In genomic region chr11:111878385-111878765, GRCh38 we compare ENCODE assay signal across 7 cellular contexts. TPM values are rescaled to one million over a fixed set of nuclear protein-coding genes. Genes with fewer than 3 reads are reported as not detected.
DNase-seq lines count a peak whose midpoint lies in the region; ATAC-seq and TF ChIP-seq lines count a peak whose summit lies in the region.
"Had no signal": no experiment of that assay in that cellular context is flagged by ENCODE, and none has a peak within 500 bp of the region (broad histone marks: within the 10 kb centered on the region; RNA-seq: fewer than 3 reads in every experiment).

No MANE protein-coding gene starts in this region.

- no peaks in the 10 kb centered on the region for H3K9me3 ChIP-seq in mammary epithelial cell (replicated peaks; ENCODE audit: insufficient read depth, low read length)
- H3K9me3 ChIP-seq in neuronal stem cell (replicated peaks in 1 of 2; ENCODE audit: control insufficient read depth in 2 of 2, insufficient read depth in 1 of 2, low read depth in 1 of 2, low read length in 2 of 2): no peaks in the 10 kb centered on the region

- in situ Hi-C loops in mammary epithelial cell (cut with MboI; ENCODE audit: low sequenced_read_pairs in 2 of 2): loop anchor here (5.0 to 10.0 kb wide), 4 partner anchors 34 to 196 kb away; partner anchors contain the start of genes CRYAB (in 1 of the 2), HSPB2 (in 1 of the 2), NKAPD1 (in 1 of the 2) and PIH1D2 (in 1 of the 2)

- no peak overlapping the region for H3K23ac ChIP-seq in neuronal stem cell (ENCODE audit: low read depth, low read length, poor library complexity)

- no peak overlapping the region for H3K14ac ChIP-seq in neuronal stem cell (ENCODE audit: low read length)

- TF ChIP-seq CTCF in mammary epithelial cell (conservative IDR thresholded peaks at IDR 0.05 in 1 of 2, IDR thresholded peaks at IDR 0.05 in 1 of 2; ENCODE audit: extremely low read depth in 1 of 2, insufficient read depth in 1 of 2, low read depth in 1 of 2, low read length in 2 of 2): peak; percentile 5 to 24

- peak; percentile 6 for ATAC-seq in GM18861 (IDR thresholded peaks at IDR 0.05; ENCODE audit: unreplicated experiment)
- peak; percentile 3 for ATAC-seq in HG03439 (IDR thresholded peaks at IDR 0.05; ENCODE audit: unreplicated experiment)

- no peak overlapping the region for H3K18ac ChIP-seq in neuronal stem cell (ENCODE audit: low read length)

- dilution Hi-C loops in mammary epithelial cell (cut with HindIII; ENCODE audit: low sequenced_read_pairs): loop anchor here (5.0 kb wide), 1 partner anchor 49 kb away; no protein-coding TSS in a partner anchor

- TSS peak; percentile 44 for BruUV-seq in mammary epithelial cell (replicated peaks; lab: Mats Ljungman, UMichigan)

- H3K27ac ChIP-seq in mammary epithelial cell (ENCODE audit: insufficient read depth, low read depth, low read length) (peak overlapping the region; percentile 99), neuronal stem cell (replicated peaks; ENCODE audit: low read length) (peak overlapping the region; percentile 85)

- H4K91ac ChIP-seq in neuronal stem cell (ENCODE audit: low read depth, low read length, poor library complexity): no peak overlapping the region

- no peaks in the 10 kb centered on the region for H4K20me1 ChIP-seq in mammary epithelial cell (ENCODE audit: insufficient read depth, low read length)

- H4K8ac ChIP-seq in neuronal stem cell (ENCODE audit: low read depth, low read length): no peak overlapping the region

- H3K4ac ChIP-seq in neuronal stem cell (ENCODE audit: low read length): no peak overlapping the region

- peaks cover 4% of the 10 kb centered on the region for H3K79me2 ChIP-seq in mammary epithelial cell (ENCODE audit: insufficient read depth, low read length)

- no peaks in the 10 kb centered on the region for H3K79me1 ChIP-seq in neuronal stem cell (ENCODE audit: low read depth, low read length)

- 3% methylated on average over 8 of the region's 10 CpGs for WGBS in mammary epithelial cell (ENCODE audit: low coverage, missing lambda C conversion rate)
- no CpG with 5 or more reads among the region's 10 CpGs for WGBS in neuronal stem cell (ENCODE audit: extremely low coverage in 2 of 2, insufficient read length in 2 of 2, insufficient replicate concordance in 1 of 2), 2 donors

- no peak overlapping the region for H2AK5ac ChIP-seq in neuronal stem cell (ENCODE audit: low read depth, low read length)

- H2BK15ac ChIP-seq in neuronal stem cell (ENCODE audit: low read length): no peak overlapping the region

- intact Hi-C loops in mammary epithelial cell (cut with micrococcal nuclease): loop anchor here (2.0 kb wide), 2 partner anchors 32 to 208 kb away; partner anchors contain the start of genes CRYAB, SDHD and TIMM8B

- peak overlapping the region; percentile 69 to 91 (median 73) for H3K4me3 ChIP-seq in mammary epithelial cell (replicated peaks in 1 of 3; ENCODE audit: insufficient read depth in 1 of 3, low read depth in 2 of 3, low read length in 3 of 3)
- peak overlapping the region; percentile 98 to 99 for H3K4me3 ChIP-seq in neuronal stem cell (ENCODE audit: low read length in 2 of 2)

- DNase-seq in mammary epithelial cell (no peak), neuronal stem cell (ENCODE audit: low spot score) (no peak), NCI-H226 (no peak), NCI-H1930 (lab: John Stamatoyannopoulos, UW) (no peak)

- H2AFZ ChIP-seq in mammary epithelial cell (ENCODE audit: low read depth, low read length) (peak overlapping the region; percentile 99), neuronal stem cell (ENCODE audit: low read length) (peak overlapping the region; percentile 99)

- CTCF ChIA-PET in mammary epithelial cell (lab: Charles Lee; ENCODE audit: low non-redundant PET): no interaction called here

- no peaks in the 10 kb centered on the region for H3K36me3 ChIP-seq in mammary epithelial cell (ENCODE audit: insufficient read depth, low read length)
- peaks cover 0 to 7% of the 10 kb centered on the region in 2 donors for H3K36me3 ChIP-seq in neuronal stem cell (replicated peaks in 1 of 2; ENCODE audit: control insufficient read depth in 2 of 2, insufficient read depth in 2 of 2, low read length in 2 of 2)

- H3K27me3 ChIP-seq in mammary epithelial cell (ENCODE audit: insufficient read depth, low read length) (no peaks in the 10 kb centered on the region), neuronal stem cell (ENCODE audit: control insufficient read depth in 3 of 3, insufficient read depth in 3 of 3, low read depth in 1 of 3, low read length in 3 of 3) (no peaks in the 10 kb centered on the region)

- H3K9ac ChIP-seq in mammary epithelial cell (ENCODE audit: insufficient read depth, low read length) (peak overlapping the region; percentile 97), neuronal stem cell (ENCODE audit: low read depth, low read length, poor library complexity) (no peak overlapping the region)

- H3K4me1 ChIP-seq in mammary epithelial cell (ENCODE audit: insufficient read depth, low read length) (peaks cover 8% of the 10 kb centered on the region), neuronal stem cell (ENCODE audit: control insufficient read depth in 2 of 2, insufficient read depth in 1 of 2, low read depth in 1 of 2, low read length in 2 of 2) (peaks cover 3 to 4% of the 10 kb centered on the region in 2 donors)

- H2BK120ac ChIP-seq in neuronal stem cell (ENCODE audit: low read depth, low read length): no peak overlapping the region

- peak overlapping the region; percentile 79 for H2BK5ac ChIP-seq in neuronal stem cell (ENCODE audit: low read length)

- H2BK12ac ChIP-seq in neuronal stem cell (ENCODE audit: low read length): no peak overlapping the region

- H3K4me2 ChIP-seq in mammary epithelial cell (ENCODE audit: insufficient read depth, low read depth, low read length) (peak overlapping the region; percentile 96), neuronal stem cell (ENCODE audit: insufficient read depth, low read length, poor library complexity, severe bottlenecking) (peak overlapping the region; percentile 68)

RNA-seq across cellular contexts. Expression of gene FDXACB1, which starts 0.6 kb away (rescaled TPM):
- total RNA-seq in mammary epithelial cell: 1 to 10 TPM in 1 of 2 donors, under 1 TPM in 1; 0.96 to 2.3 TPM
- 2.6 TPM for polyA plus RNA-seq in mammary epithelial cell
- polyA minus RNA-seq in mammary epithelial cell: 2.0 TPM
- 2.1 TPM for polyA plus RNA-seq in neuronal stem cell (2013, experiment 1 of 2)
- 2.0 TPM for polyA plus RNA-seq in neuronal stem cell (2013, experiment 2 of 2)

RNA-seq across cellular contexts. Expression of gene CFAP68, which starts 1.0 kb away (rescaled TPM):
- total RNA-seq in mammary epithelial cell: 10 to 100 TPM; 12.5 to 23.7 TPM
- 27.4 TPM for polyA plus RNA-seq in mammary epithelial cell
- 1.6 TPM for polyA minus RNA-seq in mammary epithelial cell
- 56.0 TPM for polyA plus RNA-seq in neuronal stem cell (2013, experiment 1 of 2)
- polyA plus RNA-seq in neuronal stem cell (2013, experiment 2 of 2): 51.1 TPM

RNA-seq across cellular contexts. Expression of gene ALG9, which starts 7.0 kb away (rescaled TPM):
- total RNA-seq in mammary epithelial cell: 10 to 100 TPM; 36.5 to 48.8 TPM
- polyA plus RNA-seq in mammary epithelial cell: 27.9 TPM
- polyA minus RNA-seq in mammary epithelial cell: 21.8 TPM
- polyA plus RNA-seq in neuronal stem cell (2013, experiment 1 of 2): 44.7 TPM
- 48.8 TPM for polyA plus RNA-seq in neuronal stem cell (2013, experiment 2 of 2)

RNA-seq across cellular contexts. Expression of gene CRYAB, which starts 33.2 kb away (rescaled TPM):
- total RNA-seq in mammary epithelial cell: 100 to 1,000 TPM in 1 of 2 donors, 10 to 100 TPM in 1; 12.7 to 110 TPM
- polyA plus RNA-seq in mammary epithelial cell: 8.1 TPM
- polyA minus RNA-seq in mammary epithelial cell: 29.4 TPM
- 2.4 TPM for polyA plus RNA-seq in neuronal stem cell (2013, experiment 1 of 2)
- polyA plus RNA-seq in neuronal stem cell (2013, experiment 2 of 2): 2.2 TPM

RNA-seq across cellular contexts. Expression of gene HSPB2, which starts 34.2 kb away (rescaled TPM):
- total RNA-seq in mammary epithelial cell: 1 to 10 TPM in 1 of 2 donors, under 1 TPM in 1; 0.38 to 1.3 TPM
- 0.16 TPM for polyA plus RNA-seq in mammary epithelial cell
- polyA minus RNA-seq in mammary epithelial cell: not detected
- 0.14 TPM for polyA plus RNA-seq in neuronal stem cell (2013, experiment 1 of 2)
- polyA plus RNA-seq in neuronal stem cell (2013, experiment 2 of 2): 0.21 TPM
- total RNA-seq: dermis microvascular lymphatic vessel endothelial cell had no signal
